ENCODE assay signal across 20 cellular contexts in the genomic region with DNA sequence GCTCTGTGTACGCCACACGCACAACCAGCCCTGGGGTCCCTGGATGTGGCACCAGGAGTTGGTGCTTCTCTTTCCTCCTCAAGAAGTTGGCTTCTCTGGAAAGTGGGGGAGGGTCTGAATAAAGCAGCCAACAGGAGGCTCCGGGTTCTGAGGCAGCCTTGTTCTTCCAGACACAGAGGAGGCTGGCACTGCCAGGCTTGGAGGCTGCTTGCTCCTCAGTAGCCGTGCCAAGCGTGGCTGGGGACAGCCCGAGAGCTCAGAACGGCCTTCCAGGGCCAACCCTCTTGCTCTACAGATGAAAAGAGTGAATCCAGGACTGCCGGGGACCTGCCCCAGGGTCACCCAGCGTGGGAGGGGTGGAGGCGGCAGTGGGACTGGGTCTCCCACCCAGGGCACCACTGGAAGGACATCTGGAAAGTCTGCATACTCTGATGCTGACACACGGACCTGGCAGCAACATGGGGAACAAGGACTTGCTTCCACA.
A peak's percentile ranks its signal among the peaks of the same experiment; 100 is the strongest.
DNase-seq lines count a peak whose midpoint lies in the region; ATAC-seq and TF ChIP-seq lines count a peak whose summit lies in the region.
"Had no signal": no experiment of that assay in that cellular context is flagged by ENCODE, and none has a peak within 500 bp of the region (broad histone marks: within the 10 kb centered on the region; RNA-seq: fewer than 3 reads in every experiment).

No MANE protein-coding gene starts in this region.

- H3K27ac Mint-ChIP-seq in natural killer cell treated with Interleukin-12 subunit alpha and Interleukin-12 subunit beta and Interleukin-15 and Interleukin-18, amount 100 ng/mL, for 72 hours, result no peak overlapping the region
- H3K27ac Mint-ChIP-seq in natural killer cell, result no peak overlapping the region
- H3K27ac Mint-ChIP-seq: activated naive CD4-positive, alpha-beta T cell treated with anti-CD3 and anti-CD28 coated beads, Interleukin-2, amount 50 U/mL, for 72 hours; CD4-positive, alpha-beta T cell; type B pancreatic cell had no signal

- H3K4me1 ChIP-seq in prostate gland (replicated peaks), result peaks cover 17% of the 10 kb centered on the region

- no peak overlapping the region for H3K4me3 Mint-ChIP-seq in natural killer cell treated with Interleukin-12 subunit alpha and Interleukin-12 subunit beta and Interleukin-15 and Interleukin-18, amount 100 ng/mL, for 72 hours
- H3K4me3 Mint-ChIP-seq in natural killer cell, result no peak overlapping the region
- H3K4me3 Mint-ChIP-seq: CD4-positive, alpha-beta T cell; type B pancreatic cell had no signal

- no peaks in the 10 kb centered on the region for H3K36me3 Mint-ChIP-seq in natural killer cell treated with Interleukin-12 subunit alpha and Interleukin-12 subunit beta and Interleukin-15 and Interleukin-18, amount 100 ng/mL, for 72 hours
- H3K36me3 Mint-ChIP-seq in natural killer cell, result no peaks in the 10 kb centered on the region
- H3K36me3 Mint-ChIP-seq: activated naive CD4-positive, alpha-beta T cell treated with anti-CD3 and anti-CD28 coated beads, Interleukin-2, amount 50 U/mL, for 72 hours had no signal

- H3K27me3 ChIP-seq in prostate gland (replicated peaks; ENCODE audit: insufficient read depth), result no peaks in the 10 kb centered on the region
- H3K27me3 ChIP-seq: foreskin keratinocyte had no signal

- H3K4me3 ChIP-seq in prostate gland, result no peak overlapping the region
- H3K4me3 ChIP-seq: A549 had no signal

- H3K9me3 Mint-ChIP-seq in natural killer cell treated with Interleukin-12 subunit alpha and Interleukin-12 subunit beta and Interleukin-15 and Interleukin-18, amount 100 ng/mL, for 72 hours, result no peaks in the 10 kb centered on the region
- no peaks in the 10 kb centered on the region for H3K9me3 Mint-ChIP-seq in natural killer cell
- H3K9me3 Mint-ChIP-seq: activated naive CD4-positive, alpha-beta T cell treated with anti-CD3 and anti-CD28 coated beads, Interleukin-2, amount 50 U/mL, for 72 hours; CD4-positive, alpha-beta T cell had no signal

- TF ChIP-seq POLR2A in prostate gland (IDR thresholded peaks at IDR 0.05) (no peak), GM18505 (IDR thresholded peaks at IDR 0.05; ENCODE audit: borderline replicate concordance, extremely low read depth, insufficient read depth, insufficient read length) (no peak)

- intact Hi-C loops in natural killer cell (cut with micrococcal nuclease), result no loop called here
- intact Hi-C loops in prostate gland (cut with DNase I), result no loop called here

- no peak for TF ChIP-seq CTCF in natural killer cell (IDR thresholded peaks at IDR 0.05)
- TF ChIP-seq CTCF in prostate gland (IDR thresholded peaks at IDR 0.05), result no peak
- no peak for TF ChIP-seq CTCF in omental fat pad (IDR thresholded peaks at IDR 0.05)

- no peaks in the 10 kb centered on the region for H3K4me1 Mint-ChIP-seq in natural killer cell treated with Interleukin-12 subunit alpha and Interleukin-12 subunit beta and Interleukin-15 and Interleukin-18, amount 100 ng/mL, for 72 hours (ENCODE audit: low read depth in 2 of 2)
- H3K4me1 Mint-ChIP-seq in natural killer cell, result no peaks in the 10 kb centered on the region

- no peaks in the 10 kb centered on the region for H3K36me3 ChIP-seq in prostate gland

- peak overlapping the region; percentile 27 to 90 for H3K27ac ChIP-seq in prostate gland
- H3K27ac ChIP-seq: A549, foreskin keratinocyte had no signal

- peak; percentile 22 to 43 for ATAC-seq in natural killer cell treated with Interleukin-12 subunit alpha and Interleukin-12 subunit beta and Interleukin-15 and Interleukin-18, amount 100 ng/mL, for 72 hours
- ATAC-seq in natural killer cell (no peak), GM18505 (IDR thresholded peaks at IDR 0.05; ENCODE audit: unreplicated experiment) (no peak), omental fat pad (ENCODE audit: low FRiP score) (no peak), GM19463 (IDR thresholded peaks at IDR 0.05; ENCODE audit: unreplicated experiment) (no peak)
- ATAC-seq: A549; activated naive CD4-positive, alpha-beta T cell treated with anti-CD3 and anti-CD28 coated beads, Interleukin-2, amount 50 U/mL, for 72 hours; foreskin keratinocyte; PC-3 had no signal

- no peaks in the 10 kb centered on the region for H3K9me3 ChIP-seq in prostate gland
- H3K9me3 ChIP-seq: A549 had no signal

- DNase-seq in natural killer cell treated with Interleukin-12 subunit alpha and Interleukin-12 subunit beta and Interleukin-15 and Interleukin-18, amount 100 ng/mL, for 72 hours (ENCODE audit: low spot score), result no peak
- no peak for DNase-seq in natural killer cell
- DNase-seq in hypothalamus (lab: John Stamatoyannopoulos, UW), result peak; percentile 13 to 97 (median 84)
- DNase-seq in prostate gland (ENCODE audit: low spot score), result peak; percentile 43
- DNase-seq in omental fat pad (ENCODE audit: low spot score), result no peak
- DNase-seq in AG08395 (ENCODE audit: low spot score), result no peak
- DNase-seq: activated CD4-positive, alpha-beta T cell treated with anti-CD3 and anti-CD28 coated beads, Interleukin-2, amount 50 U/mL, for 1 hour; activated T-cell treated with anti-CD3 and anti-CD28 coated beads, Interleukin-2, amount 50 U/mL, for 1 hour; CD4-positive, alpha-beta T cell; foreskin keratinocyte; HCEC 1CT; NCI-H2081; NCI-H524 treated with DMSO at 0.1 percent for 48 hours; PC-3; stimulated activated CD4-positive, alpha-beta T cell treated with anti-CD3 and anti-CD28 coated beads, Interleukin-15, amount 100 ng/mL, for 24 hours had no signal

- WGBS in prostate gland, result 49% methylated on average over 11 of the region's 11 CpGs

- H3K27me3 Mint-ChIP-seq in natural killer cell treated with Interleukin-12 subunit alpha and Interleukin-12 subunit beta and Interleukin-15 and Interleukin-18, amount 100 ng/mL, for 72 hours, result peaks cover 21 to 27% of the 10 kb centered on the region in 2 donors
- peaks cover 26 to 33% of the 10 kb centered on the region in 2 donors for H3K27me3 Mint-ChIP-seq in natural killer cell (ENCODE audit: low read depth in 2 of 2)
- H3K27me3 Mint-ChIP-seq: CD4-positive, alpha-beta T cell; type B pancreatic cell had no signal

Comparison
In these comparisons a context has a peak if more than half of its experiments do, and no peak if none do; other contexts are left out.
1. ATAC-seq: peak in natural killer cell treated with Interleukin-12 subunit alpha and Interleukin-12 subunit beta and Interleukin-15 and Interleukin-18, amount 100 ng/mL, for 72 hours (2 of 2); none in natural killer cell (0 of 3), GM18505 (single experiment), omental fat pad (single experiment) and GM19463 (single experiment).
2. DNase-seq: peak in hypothalamus (51 of 51) and prostate gland (single experiment); none in natural killer cell treated with Interleukin-12 subunit alpha and Interleukin-12 subunit beta and Interleukin-15 and Interleukin-18, amount 100 ng/mL, for 72 hours (single experiment), natural killer cell (single experiment), omental fat pad (single experiment) and AG08395 (single experiment).